8 cellular contexts compared by ENCODE assay signal in the genomic region with DNA sequence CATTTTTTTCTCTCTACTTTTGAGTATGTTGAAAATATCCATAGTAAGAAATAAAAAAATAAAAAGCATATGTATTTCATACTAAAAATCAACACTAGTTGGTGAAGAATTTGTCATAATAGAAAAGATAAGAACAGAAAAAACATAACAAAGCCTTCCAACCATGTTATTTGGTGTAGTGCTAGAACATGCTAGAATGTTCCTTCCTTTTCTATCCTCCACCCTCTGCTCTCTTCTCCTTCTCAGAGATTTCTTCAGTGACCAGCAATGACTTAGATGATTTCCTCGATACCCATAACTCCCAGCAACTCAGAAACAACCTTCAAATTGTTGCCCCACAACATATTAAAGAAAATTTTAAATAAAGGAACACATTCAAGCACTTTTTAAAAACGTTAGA. TPM values are rescaled to one million over a fixed set of nuclear protein-coding genes. Genes with fewer than 3 reads are reported as not detected.
DNase-seq lines count a peak whose midpoint lies in the region; TF ChIP-seq lines count a peak whose summit lies in the region.

No MANE protein-coding gene starts in this region.

- intact Hi-C loops in colonic mucosa (cut with DNase I) = no loop called here

- H3K4me3 ChIP-seq in GM06990 (replicated peaks; ENCODE audit: low read depth, low read length) = peak overlapping the region; percentile 84
- H3K4me3 ChIP-seq in NB4 (ENCODE audit: low read depth, low read length) = peak overlapping the region; percentile 95
- peak overlapping the region; percentile 84 for H3K4me3 ChIP-seq in colonic mucosa

- H3K36me3 ChIP-seq in GM06990 (ENCODE audit: control insufficient read depth, insufficient read depth, low read length) = no peaks in the 10 kb centered on the region
- H3K36me3 ChIP-seq in colonic mucosa = no peaks in the 10 kb centered on the region

- H3K27me3 ChIP-seq in GM06990 (replicated peaks; ENCODE audit: control insufficient read depth, insufficient read depth, low read length) (no peaks in the 10 kb centered on the region), colonic mucosa (no peaks in the 10 kb centered on the region)

- H3K27me3 Mint-ChIP-seq in osteocyte (ENCODE audit: unreplicated experiment) = no peaks in the 10 kb centered on the region

- no peaks in the 10 kb centered on the region for H3K9me3 ChIP-seq in colonic mucosa

- H3K4me1 ChIP-seq in colonic mucosa = no peaks in the 10 kb centered on the region

- DNase-seq in GM06990 (ENCODE audit: extremely low read depth, insufficient read length) (no peak), NB4 (ENCODE audit: low read depth) (peak; percentile 65), colonic mucosa (no peak), osteocyte (ENCODE audit: extremely low spot score, unreplicated experiment) (no peak), NCI-H526 treated with DMSO at 0.1 percent for 48 hours (lab: John Stamatoyannopoulos, UW) (no peak), NCI-H1417 treated with DMSO at 0.1 percent for 48 hours (lab: John Stamatoyannopoulos, UW) (no peak), LoVo (ENCODE audit: low spot score) (no peak)
- no peak for DNase-seq in stimulated activated CD4-positive, alpha-beta T cell treated with anti-CD3 and anti-CD28 coated beads, Interleukin-1b, Interleukin-23, amount 100 ng/mL, for 48 hours

- no peak overlapping the region for H3K27ac Mint-ChIP-seq in osteocyte (ENCODE audit: unreplicated experiment)

- peaks cover 42% of the 10 kb centered on the region for H3K4me1 Mint-ChIP-seq in osteocyte (ENCODE audit: unreplicated experiment)

- H3K27ac ChIP-seq in colonic mucosa = peak overlapping the region; percentile 99

- H3K9ac ChIP-seq in colonic mucosa (ENCODE audit: low read depth in 2 of 2, low read length in 2 of 2) = no peak overlapping the region

- no peak for TF ChIP-seq CTCF in GM06990 (IDR thresholded peaks at IDR 0.05; ENCODE audit: insufficient read depth, low read length, poor library complexity, severe bottlenecking)
- TF ChIP-seq CTCF in NB4 (IDR thresholded peaks at IDR 0.05; ENCODE audit: low read depth, low read length) = no peak
- no peak for TF ChIP-seq CTCF in colonic mucosa (IDR thresholded peaks at IDR 0.05)
- no peak for TF ChIP-seq CTCF in osteocyte (IDR thresholded peaks at IDR 0.05)

- no peaks in the 10 kb centered on the region for H3K9me3 Mint-ChIP-seq in osteocyte (ENCODE audit: unreplicated experiment)

- H3K36me3 Mint-ChIP-seq in osteocyte (ENCODE audit: unreplicated experiment) = peaks cover 3% of the 10 kb centered on the region

- H3K4me3 Mint-ChIP-seq in osteocyte (ENCODE audit: unreplicated experiment) = peak overlapping the region; percentile 94

- no peak for TF ChIP-seq POLR2A in NB4 (IDR thresholded peaks at IDR 0.05; ENCODE audit: extremely low read depth, insufficient read length)

RNA-seq across cellular contexts. Expression of gene ZC3HAV1, which starts 2.6 kb away (rescaled TPM):
- total RNA-seq in colonic mucosa (10 to 100 TPM; 29.0 to 33.8 TPM), osteocyte (42.7 and 43.0 TPM in 2 replicates)
